Comparison of ENCODE assay signal across 2 cellular contexts in the genomic region with DNA sequence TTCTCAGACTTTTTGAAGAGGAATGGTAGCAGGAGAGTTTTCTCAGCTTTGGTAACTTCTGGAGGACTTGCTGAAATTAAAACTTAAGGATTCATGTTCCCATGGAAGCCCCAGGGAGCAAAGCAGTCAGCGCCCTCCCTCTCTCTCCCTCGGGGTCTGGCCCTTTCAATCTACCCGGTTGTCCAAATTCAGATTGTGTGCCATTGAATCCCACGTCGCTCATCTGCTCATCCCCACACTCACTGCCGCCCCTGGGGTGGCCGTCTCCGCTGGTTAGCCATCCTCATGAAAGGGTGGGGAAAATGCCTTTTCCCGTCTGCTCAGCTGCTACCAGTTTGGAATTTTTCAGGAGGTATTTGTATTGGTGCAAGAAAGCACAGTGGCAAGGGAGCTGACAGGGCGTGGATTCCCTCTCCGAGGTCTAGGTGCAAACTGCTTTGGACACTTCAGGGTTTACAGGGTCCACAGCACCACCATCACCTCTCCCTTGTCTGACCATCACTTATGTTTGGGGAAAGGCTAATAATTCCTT.
TF ChIP-seq lines count a peak whose summit lies in the region.

No MANE protein-coding gene starts in this region.

TF ChIP-seq in HCT116, 20 proteins besides CTCF, POLR2A, EP300 and RAD21:
- TF ChIP-seq EGR1 (IDR thresholded peaks at IDR 0.05; ENCODE audit: low read depth) (no peak), SP1 (IDR thresholded peaks at IDR 0.05; ENCODE audit: low read depth) (no peak), ZFX (IDR thresholded peaks at IDR 0.05) (no peak), EZH2phosphoT487 (IDR thresholded peaks at IDR 0.05; ENCODE audit: borderline replicate concordance) (no peak), EZH2 (IDR thresholded peaks at IDR 0.05) (no peak), TCF7L2 (IDR thresholded peaks at IDR 0.05; ENCODE audit: borderline replicate concordance, extremely low read depth, insufficient read depth, insufficient read length) (no peak), SIN3A (IDR thresholded peaks at IDR 0.05; ENCODE audit: low read depth) (no peak), CBX3 (IDR thresholded peaks at IDR 0.05; ENCODE audit: low read depth) (no peak), ELF1 (IDR thresholded peaks at IDR 0.05; ENCODE audit: borderline replicate concordance, low read depth) (no peak), CEBPB (IDR thresholded peaks at IDR 0.05; ENCODE audit: low read depth) (no peak), YY1 (IDR thresholded peaks at IDR 0.05; ENCODE audit: extremely low read depth, insufficient replicate concordance, low read depth, low read length) (no peak), SRF (IDR thresholded peaks at IDR 0.05; ENCODE audit: low read depth) (no peak)
- TF ChIP-seq, protein P1, sequence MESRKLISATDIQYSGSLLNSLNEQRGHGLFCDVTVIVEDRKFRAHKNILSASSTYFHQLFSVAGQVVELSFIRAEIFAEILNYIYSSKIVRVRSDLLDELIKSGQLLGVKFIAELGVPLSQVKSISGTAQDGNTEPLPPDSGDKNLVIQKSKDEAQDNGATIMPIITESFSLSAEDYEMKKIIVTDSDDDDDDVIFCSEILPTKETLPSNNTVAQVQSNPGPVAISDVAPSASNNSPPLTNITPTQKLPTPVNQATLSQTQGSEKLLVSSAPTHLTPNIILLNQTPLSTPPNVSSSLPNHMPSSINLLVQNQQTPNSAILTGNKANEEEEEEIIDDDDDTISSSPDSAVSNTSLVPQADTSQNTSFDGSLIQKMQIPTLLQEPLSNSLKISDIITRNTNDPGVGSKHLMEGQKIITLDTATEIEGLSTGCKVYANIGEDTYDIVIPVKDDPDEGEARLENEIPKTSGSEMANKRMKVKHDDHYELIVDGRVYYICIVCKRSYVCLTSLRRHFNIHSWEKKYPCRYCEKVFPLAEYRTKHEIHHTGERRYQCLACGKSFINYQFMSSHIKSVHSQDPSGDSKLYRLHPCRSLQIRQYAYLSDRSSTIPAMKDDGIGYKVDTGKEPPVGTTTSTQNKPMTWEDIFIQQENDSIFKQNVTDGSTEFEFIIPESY (IDR thresholded peaks at IDR 0.05; ENCODE audit: extremely low read depth, insufficient replicate concordance, low read length): no peak

TF ChIP-seq in HepG2, 621 proteins besides CTCF, POLR2A, EP300 and RAD21:
- TF ChIP-seq, protein P2, sequence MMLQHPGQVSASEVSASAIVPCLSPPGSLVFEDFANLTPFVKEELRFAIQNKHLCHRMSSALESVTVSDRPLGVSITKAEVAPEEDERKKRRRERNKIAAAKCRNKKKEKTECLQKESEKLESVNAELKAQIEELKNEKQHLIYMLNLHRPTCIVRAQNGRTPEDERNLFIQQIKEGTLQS (CRISPR knock-in tag; IDR thresholded peaks at IDR 0.05): no peak
- TF ChIP-seq KLF12 (CRISPR knock-in tag; IDR thresholded peaks at IDR 0.05; ENCODE audit: borderline replicate concordance) (no peak), ZNF703 (CRISPR knock-in tag; IDR thresholded peaks at IDR 0.05; ENCODE audit: borderline replicate concordance) (no peak), MYC (CRISPR knock-in tag; IDR thresholded peaks at IDR 0.05; ENCODE audit: borderline replicate concordance) (no peak), ZNF567 (CRISPR knock-in tag; IDR thresholded peaks at IDR 0.05; ENCODE audit: borderline replicate concordance) (0 out of 2 replicates have a peak, but pooled peaks have one; percentile 21), SALL1 (CRISPR knock-in tag; IDR thresholded peaks at IDR 0.05) (0 out of 2 replicates have a peak, but pooled peaks have one; percentile 5), PHF8 (CRISPR knock-in tag; IDR thresholded peaks at IDR 0.05) (no peak)
- TF ChIP-seq, protein P3, sequence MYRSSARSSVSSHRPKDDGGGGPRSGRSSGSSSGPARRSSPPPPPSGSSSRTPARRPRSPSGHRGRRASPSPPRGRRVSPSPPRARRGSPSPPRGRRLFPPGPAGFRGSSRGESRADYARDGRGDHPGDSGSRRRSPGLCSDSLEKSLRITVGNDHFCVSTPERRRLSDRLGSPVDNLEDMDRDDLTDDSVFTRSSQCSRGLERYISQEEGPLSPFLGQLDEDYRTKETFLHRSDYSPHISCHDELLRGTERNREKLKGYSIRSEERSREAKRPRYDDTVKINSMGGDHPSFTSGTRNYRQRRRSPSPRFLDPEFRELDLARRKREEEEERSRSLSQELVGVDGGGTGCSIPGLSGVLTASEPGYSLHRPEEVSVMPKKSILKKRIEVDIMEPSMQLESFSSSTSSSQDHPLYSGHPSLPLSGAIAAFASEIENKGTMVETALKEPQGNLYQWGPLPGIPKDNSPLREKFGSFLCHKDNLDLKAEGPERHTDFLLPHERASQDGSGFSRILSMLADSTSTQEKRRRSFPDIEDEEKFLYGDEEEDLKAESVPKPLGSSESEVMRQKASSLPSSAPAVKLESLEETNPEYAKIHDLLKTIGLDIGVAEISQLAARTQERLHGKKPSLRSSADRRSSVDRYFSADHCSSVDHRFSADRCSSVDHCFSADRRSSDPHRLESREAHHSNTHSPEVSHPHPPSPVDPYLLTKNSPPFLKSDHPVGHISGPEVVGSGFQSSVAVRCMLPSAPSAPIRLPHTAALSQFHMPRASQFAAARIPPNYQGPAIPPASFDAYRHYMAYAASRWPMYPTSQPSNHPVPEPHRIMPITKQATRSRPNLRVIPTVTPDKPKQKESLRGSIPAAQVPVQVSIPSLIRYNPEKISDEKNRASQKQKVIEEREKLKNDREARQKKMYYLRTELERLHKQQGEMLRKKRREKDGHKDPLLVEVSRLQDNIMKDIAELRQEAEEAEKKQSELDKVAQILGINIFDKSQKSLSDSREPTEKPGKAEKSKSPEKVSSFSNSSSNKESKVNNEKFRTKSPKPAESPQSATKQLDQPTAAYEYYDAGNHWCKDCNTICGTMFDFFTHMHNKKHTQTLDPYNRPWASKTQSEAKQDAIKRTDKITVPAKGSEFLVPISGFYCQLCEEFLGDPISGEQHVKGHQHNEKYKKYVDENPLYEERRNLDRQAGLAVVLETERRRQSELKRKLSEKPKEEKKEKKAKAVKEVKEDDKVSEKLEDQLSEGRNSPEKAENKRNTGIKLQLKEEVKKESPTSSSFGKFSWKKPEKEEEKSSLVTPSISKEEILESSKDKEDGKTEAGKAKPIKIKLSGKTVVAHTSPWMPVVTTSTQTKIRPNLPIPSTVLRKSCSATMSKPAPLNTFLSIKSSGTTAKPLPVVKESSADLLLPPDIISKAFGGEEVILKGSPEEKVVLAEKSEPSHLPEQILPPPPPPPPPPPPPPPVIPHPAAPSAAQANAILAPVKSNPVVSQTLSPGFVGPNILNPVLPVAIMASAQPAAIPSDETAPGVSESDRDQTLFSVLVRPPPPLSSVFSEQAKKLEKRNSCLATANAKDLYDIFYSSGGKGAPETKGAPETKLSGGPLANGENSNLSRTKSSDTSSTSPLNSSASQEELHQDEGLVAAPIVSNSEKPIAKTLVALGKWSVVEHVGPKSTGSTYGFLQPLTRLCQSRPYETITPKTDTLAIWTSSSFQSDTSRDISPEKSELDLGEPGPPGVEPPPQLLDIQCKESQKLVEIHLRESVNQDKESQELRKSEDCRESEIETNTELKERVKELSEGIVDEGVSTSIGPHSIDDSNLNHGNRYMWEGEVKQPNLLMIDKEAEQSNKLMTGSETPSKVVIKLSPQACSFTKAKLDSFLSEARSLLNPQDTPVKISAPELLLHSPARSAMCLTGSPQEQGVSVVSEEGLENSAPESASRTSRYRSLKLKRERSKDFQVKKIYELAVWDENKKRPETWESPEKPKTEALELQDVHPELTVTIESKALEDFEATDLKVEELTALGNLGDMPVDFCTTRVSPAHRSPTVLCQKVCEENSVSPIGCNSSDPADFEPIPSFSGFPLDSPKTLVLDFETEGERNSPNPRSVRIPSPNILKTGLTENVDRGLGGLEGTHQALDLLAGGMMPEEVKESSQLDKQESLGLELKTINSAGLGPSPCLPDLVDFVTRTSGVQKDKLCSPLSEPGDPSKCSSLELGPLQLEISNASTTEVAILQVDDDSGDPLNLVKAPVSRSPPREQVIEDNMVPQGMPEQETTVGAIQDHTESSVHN (CRISPR knock-in tag; IDR thresholded peaks at IDR 0.05): no peak
- TF ChIP-seq, protein P4, sequence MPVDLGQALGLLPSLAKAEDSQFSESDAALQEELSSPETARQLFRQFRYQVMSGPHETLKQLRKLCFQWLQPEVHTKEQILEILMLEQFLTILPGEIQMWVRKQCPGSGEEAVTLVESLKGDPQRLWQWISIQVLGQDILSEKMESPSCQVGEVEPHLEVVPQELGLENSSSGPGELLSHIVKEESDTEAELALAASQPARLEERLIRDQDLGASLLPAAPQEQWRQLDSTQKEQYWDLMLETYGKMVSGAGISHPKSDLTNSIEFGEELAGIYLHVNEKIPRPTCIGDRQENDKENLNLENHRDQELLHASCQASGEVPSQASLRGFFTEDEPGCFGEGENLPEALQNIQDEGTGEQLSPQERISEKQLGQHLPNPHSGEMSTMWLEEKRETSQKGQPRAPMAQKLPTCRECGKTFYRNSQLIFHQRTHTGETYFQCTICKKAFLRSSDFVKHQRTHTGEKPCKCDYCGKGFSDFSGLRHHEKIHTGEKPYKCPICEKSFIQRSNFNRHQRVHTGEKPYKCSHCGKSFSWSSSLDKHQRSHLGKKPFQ (CRISPR knock-in tag; IDR thresholded peaks at IDR 0.05; ENCODE audit: insufficient replicate concordance): no peak
- TF ChIP-seq, protein P5, sequence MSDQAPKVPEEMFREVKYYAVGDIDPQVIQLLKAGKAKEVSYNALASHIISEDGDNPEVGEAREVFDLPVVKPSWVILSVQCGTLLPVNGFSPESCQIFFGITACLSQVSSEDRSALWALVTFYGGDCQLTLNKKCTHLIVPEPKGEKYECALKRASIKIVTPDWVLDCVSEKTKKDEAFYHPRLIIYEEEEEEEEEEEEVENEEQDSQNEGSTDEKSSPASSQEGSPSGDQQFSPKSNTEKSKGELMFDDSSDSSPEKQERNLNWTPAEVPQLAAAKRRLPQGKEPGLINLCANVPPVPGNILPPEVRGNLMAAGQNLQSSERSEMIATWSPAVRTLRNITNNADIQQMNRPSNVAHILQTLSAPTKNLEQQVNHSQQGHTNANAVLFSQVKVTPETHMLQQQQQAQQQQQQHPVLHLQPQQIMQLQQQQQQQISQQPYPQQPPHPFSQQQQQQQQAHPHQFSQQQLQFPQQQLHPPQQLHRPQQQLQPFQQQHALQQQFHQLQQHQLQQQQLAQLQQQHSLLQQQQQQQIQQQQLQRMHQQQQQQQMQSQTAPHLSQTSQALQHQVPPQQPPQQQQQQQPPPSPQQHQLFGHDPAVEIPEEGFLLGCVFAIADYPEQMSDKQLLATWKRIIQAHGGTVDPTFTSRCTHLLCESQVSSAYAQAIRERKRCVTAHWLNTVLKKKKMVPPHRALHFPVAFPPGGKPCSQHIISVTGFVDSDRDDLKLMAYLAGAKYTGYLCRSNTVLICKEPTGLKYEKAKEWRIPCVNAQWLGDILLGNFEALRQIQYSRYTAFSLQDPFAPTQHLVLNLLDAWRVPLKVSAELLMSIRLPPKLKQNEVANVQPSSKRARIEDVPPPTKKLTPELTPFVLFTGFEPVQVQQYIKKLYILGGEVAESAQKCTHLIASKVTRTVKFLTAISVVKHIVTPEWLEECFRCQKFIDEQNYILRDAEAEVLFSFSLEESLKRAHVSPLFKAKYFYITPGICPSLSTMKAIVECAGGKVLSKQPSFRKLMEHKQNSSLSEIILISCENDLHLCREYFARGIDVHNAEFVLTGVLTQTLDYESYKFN (CRISPR knock-in tag; conservative IDR thresholded peaks at IDR 0.05): no peak
- TF ChIP-seq, protein P6, sequence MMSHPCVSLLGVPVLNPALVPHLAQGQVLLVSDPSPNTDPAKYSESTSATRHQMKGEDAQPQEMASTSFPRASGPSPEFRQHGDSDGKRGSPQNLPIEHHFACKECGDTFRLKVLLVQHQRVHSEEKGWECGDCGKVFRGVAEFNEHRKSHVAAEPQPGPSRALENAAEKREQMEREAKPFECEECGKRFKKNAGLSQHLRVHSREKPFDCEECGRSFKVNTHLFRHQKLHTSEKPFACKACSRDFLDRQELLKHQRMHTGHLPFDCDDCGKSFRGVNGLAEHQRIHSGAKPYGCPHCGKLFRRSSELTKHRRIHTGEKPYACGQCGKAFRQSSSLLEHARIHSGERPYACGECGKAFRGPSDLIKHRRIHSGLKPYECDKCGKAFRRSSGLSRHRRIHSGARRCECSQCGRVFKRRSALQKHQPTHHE (CRISPR knock-in tag; IDR thresholded peaks at IDR 0.05; ENCODE audit: borderline replicate concordance): no peak
